Comparison of ENCODE assay signal across 8 cellular contexts in genomic region chr1:111988743-111989453, GRCh38. TPM values are rescaled to one million over a fixed set of nuclear protein-coding genes. Genes with fewer than 3 reads are reported as not detected.
DNase-seq lines count a peak whose midpoint lies in the region; ATAC-seq and TF ChIP-seq lines count a peak whose summit lies in the region.

No MANE protein-coding gene starts in this region.

- ATAC-seq in esophagus mucosa, result no peak

- intact Hi-C loops in activated CD4-positive, alpha-beta T cell treated with anti-CD3 and anti-CD28 coated beads, Interleukin-2, amount 10 ng/mL, durations not matched to agents 24 days and 14 days (cut with micrococcal nuclease), result no loop called here

- no peaks in the 10 kb centered on the region for H3K9me3 Mint-ChIP-seq in activated CD4-positive, alpha-beta T cell treated with anti-CD3 and anti-CD28 coated beads, Interleukin-2, amount 10 ng/mL, durations not matched to agents 24 days and 14 days

- no peaks in the 10 kb centered on the region for H3K36me3 Mint-ChIP-seq in activated CD4-positive, alpha-beta T cell treated with anti-CD3 and anti-CD28 coated beads, Interleukin-2, amount 10 ng/mL, durations not matched to agents 24 days and 14 days (ENCODE audit: low read depth)

- peaks cover 68% of the 10 kb centered on the region for H3K27me3 Mint-ChIP-seq in activated CD4-positive, alpha-beta T cell treated with anti-CD3 and anti-CD28 coated beads, Interleukin-2, amount 10 ng/mL, durations not matched to agents 24 days and 14 days

- peaks cover 13 to 61% (median 36%) of the 10 kb centered on the region in 4 donors for H3K4me1 ChIP-seq in liver (ENCODE audit: control insufficient read depth in 4 of 4, insufficient read depth in 4 of 4, low read length in 3 of 4)
- peaks cover 4% of the 10 kb centered on the region for H3K4me1 ChIP-seq in thymus (ENCODE audit: control insufficient read depth, insufficient read depth, low read length)

- TF ChIP-seq RAD21 in liver (IDR thresholded peaks at IDR 0.05), result peak in 1 of 2 donors; percentile 12

- H3K9me3 ChIP-seq in liver (ENCODE audit: control insufficient read depth in 4 of 4, low read length in 3 of 4) (no peaks in the 10 kb centered on the region), thymus (ENCODE audit: control insufficient read depth) (no peaks in the 10 kb centered on the region)

- H3K36me3 ChIP-seq in liver (ENCODE audit: control insufficient read depth in 4 of 4, insufficient read depth in 3 of 4, low read depth in 1 of 4, low read length in 3 of 4), result no peaks in the 10 kb centered on the region
- no peaks in the 10 kb centered on the region for H3K36me3 ChIP-seq in thymus (ENCODE audit: control insufficient read depth, insufficient read depth)

- H3K9ac ChIP-seq in liver (ENCODE audit: low read depth in 1 of 2, low read length in 2 of 2), result peak overlapping the region in 1 of 2 donors; percentile 15

- H3K27ac ChIP-seq in liver (ENCODE audit: low read depth in 1 of 2, low read length in 2 of 2), result peak overlapping the region; percentile 64 to 78
- H3K27ac ChIP-seq in thymus (ENCODE audit: low read depth), result no peak overlapping the region

- WGBS in liver, result 2% methylated on average over 51 of the region's 51 CpGs
- WGBS in thymus, result 4% methylated on average over 51 of the region's 51 CpGs

- H3K27ac Mint-ChIP-seq in activated CD4-positive, alpha-beta T cell treated with anti-CD3 and anti-CD28 coated beads, Interleukin-2, amount 10 ng/mL, durations not matched to agents 24 days and 14 days, result no peak overlapping the region

- TF ChIP-seq CTCF in astrocyte of the cerebellum (IDR thresholded peaks at IDR 0.05; ENCODE audit: low read depth, low read length, missing control alignments), result no peak
- TF ChIP-seq CTCF in liver (IDR thresholded peaks at IDR 0.05; ENCODE audit: low read depth, low read length, missing input control), result no peak

- H3K27me3 ChIP-seq in liver (ENCODE audit: control insufficient read depth in 4 of 4, insufficient read depth in 4 of 4, low read length in 3 of 4) (no peaks in the 10 kb centered on the region), thymus (ENCODE audit: control insufficient read depth, insufficient read depth) (peaks cover 59% of the 10 kb centered on the region)

- H3K4me3 Mint-ChIP-seq in activated CD4-positive, alpha-beta T cell treated with anti-CD3 and anti-CD28 coated beads, Interleukin-2, amount 10 ng/mL, durations not matched to agents 24 days and 14 days, result peak overlapping the region; percentile 47

- H3K4me1 Mint-ChIP-seq in activated CD4-positive, alpha-beta T cell treated with anti-CD3 and anti-CD28 coated beads, Interleukin-2, amount 10 ng/mL, durations not matched to agents 24 days and 14 days, result peaks cover 7% of the 10 kb centered on the region

- H3K4me3 ChIP-seq in astrocyte of the cerebellum (ENCODE audit: low read depth, low read length), result peak overlapping the region; percentile 14
- H3K4me3 ChIP-seq in liver (ENCODE audit: low read depth in 1 of 3, low read length in 3 of 3), result peak overlapping the region; percentile 39 to 77 (median 56)
- peak overlapping the region; percentile 37 for H3K4me3 ChIP-seq in thymus (ENCODE audit: low read length)

- DNase-seq in activated CD4-positive, alpha-beta T cell treated with anti-CD3 and anti-CD28 coated beads, Interleukin-2, amount 10 ng/mL, durations not matched to agents 24 days and 14 days, result no peak
- no peak for DNase-seq in activated CD4-positive, alpha-beta T cell treated with anti-CD3 and anti-CD28 coated beads for 1 hour
- DNase-seq in astrocyte of the cerebellum (ENCODE audit: low read depth) (no peak), inferior parietal cortex (ENCODE audit: extremely low spot score) (no peak), NOMO-1 treated with DMSO at 0.1 percent for 48 hours (lab: John Stamatoyannopoulos, UW; ENCODE audit: unreplicated experiment) (no peak)

- in situ Hi-C loops in astrocyte of the cerebellum (cut with HindIII; ENCODE audit: low sequenced_read_pairs), result no loop called here

TF ChIP-seq in liver, 16 proteins besides CTCF, POLR2A, EP300 and RAD21:
- TF ChIP-seq FOXA2 (IDR thresholded peaks at IDR 0.05), result peak; percentile 53
- peak; percentile 49 for TF ChIP-seq FOXA1 (IDR thresholded peaks at IDR 0.05)
- no peak for TF ChIP-seq GABPA (IDR thresholded peaks at IDR 0.05 in 1 of 2, conservative IDR thresholded peaks at IDR 0.05 in 1 of 2)
- no peak for TF ChIP-seq JUND (IDR thresholded peaks at IDR 0.05)
- TF ChIP-seq NR2F2 (IDR thresholded peaks at IDR 0.05), result no peak
- no peak for TF ChIP-seq REST (IDR thresholded peaks at IDR 0.05)
- no peak for TF ChIP-seq ZBTB33 (IDR thresholded peaks at IDR 0.05)
- TF ChIP-seq HNF4G (IDR thresholded peaks at IDR 0.05), result no peak
- peak; percentile 26 to 53 for TF ChIP-seq HNF4A (conservative IDR thresholded peaks at IDR 0.05)
- peak; percentile 47 for TF ChIP-seq YY1 (IDR thresholded peaks at IDR 0.05)
- TF ChIP-seq EGR1 (IDR thresholded peaks at IDR 0.05; ENCODE audit: low read depth in 2 of 2), result peak in 1 of 2 donors; percentile 11
- peak; percentile 33 for TF ChIP-seq MAX (IDR thresholded peaks at IDR 0.05)
- no peak for TF ChIP-seq ATF3 (IDR thresholded peaks at IDR 0.05)
- peak; percentile 32 to 48 for TF ChIP-seq RXRA (IDR thresholded peaks at IDR 0.05)
- no peak for TF ChIP-seq TAF1 (conservative IDR thresholded peaks at IDR 0.05)
- TF ChIP-seq SP1 (IDR thresholded peaks at IDR 0.05), result no peak

RNA-seq across cellular contexts. Expression of gene KCND3, which starts 0.6 kb away (rescaled TPM):
- total RNA-seq in activated CD4-positive, alpha-beta T cell treated with anti-CD3 and anti-CD28 coated beads, Interleukin-2, amount 10 ng/mL, durations not matched to agents 24 days and 14 days, result 0.07 TPM in 1 of 2 replicates, not detected in the other
- 10 to 100 TPM in 1 of 2 donors, 1 to 10 TPM in 1; 1.0 to 27.1 TPM for total RNA-seq in liver
- polyA plus RNA-seq in liver, result 1 to 10 TPM; 4.5 to 7.6 TPM
- 0.73 TPM for polyA plus RNA-seq in thymus
- 1.7 TPM for total RNA-seq in esophagus mucosa
